In genomic region chrX:123809854-123810375, GRCh38 we compare ENCODE assay signal across 15 cellular contexts. TPM values are rescaled to one million over a fixed set of nuclear protein-coding genes. Genes with fewer than 3 reads are reported as not detected.
A peak's percentile ranks its signal among the peaks of the same experiment; 100 is the strongest.
DNase-seq lines count a peak whose midpoint lies in the region; ATAC-seq, FAIRE-seq and TF ChIP-seq lines count a peak whose summit lies in the region.
"Had no signal": no experiment of that assay in that cellular context is flagged by ENCODE, and none has a peak within 500 bp of the region (broad histone marks: within the 10 kb centered on the region; RNA-seq: fewer than 3 reads in every experiment).

No MANE protein-coding gene starts in this region.

- H3K27me3 Mint-ChIP-seq in glutamatergic neuron (ENCODE audit: unreplicated experiment) (no peaks in the 10 kb centered on the region), mesothelial cell of epicardium (ENCODE audit: low read depth) (no peaks in the 10 kb centered on the region)
- H3K27me3 Mint-ChIP-seq: CD4-positive, CD25-positive, alpha-beta regulatory T cell had no signal

- H3K36me3 Mint-ChIP-seq in glutamatergic neuron (ENCODE audit: unreplicated experiment) (no peaks in the 10 kb centered on the region), mesothelial cell of epicardium (peaks cover 2% of the 10 kb centered on the region)
- H3K36me3 Mint-ChIP-seq: CD4-positive, CD25-positive, alpha-beta regulatory T cell had no signal

- H3K4me1 Mint-ChIP-seq in glutamatergic neuron (ENCODE audit: low read depth, unreplicated experiment), result no peaks in the 10 kb centered on the region
- peaks cover 10% of the 10 kb centered on the region for H3K4me1 Mint-ChIP-seq in mesothelial cell of epicardium
- H3K4me1 Mint-ChIP-seq: CD4-positive, CD25-positive, alpha-beta regulatory T cell had no signal

- H3K27ac ChIP-seq in PC-9 (no peak overlapping the region), small intestine (ENCODE audit: low read depth in 1 of 2, low read length in 1 of 2) (peak overlapping the region; percentile 58 to 89)
- H3K27ac ChIP-seq: BLaER1 treated with 17β-estradiol and CSF1 and Interleukin-3, amounts not matched to agents 10 nM and 100 nM had no signal

- 33 to 64% (median 61%) methylated on average over 4 to 5 of the region's 5 CpGs for WGBS in small intestine, 3 donors

- H3K27ac Mint-ChIP-seq in glutamatergic neuron (ENCODE audit: unreplicated experiment) (no peak overlapping the region), mesothelial cell of epicardium (no peak overlapping the region)
- H3K27ac Mint-ChIP-seq: CD4-positive, CD25-positive, alpha-beta regulatory T cell; GM23338 had no signal

- no peaks in the 10 kb centered on the region for H4K20me1 ChIP-seq in PC-9 (ENCODE audit: insufficient read depth)
- H4K20me1 ChIP-seq: BLaER1 treated with 17β-estradiol and CSF1 and Interleukin-3, amounts not matched to agents 10 nM and 100 nM had no signal

- DNase-seq in HEK293T (ENCODE audit: extremely low spot score), result no peak
- DNase-seq in PC-9, result no peak
- DNase-seq in small intestine, result peak; percentile 90
- DNase-seq in glutamatergic neuron, result no peak
- DNase-seq in mesothelial cell of epicardium (ENCODE audit: low spot score in 2 of 2, unreplicated experiment in 2 of 2), result no peak
- no peak for DNase-seq in OCI-M2 (lab: John Stamatoyannopoulos, UW; ENCODE audit: unreplicated experiment)
- DNase-seq: 8988T; ACHN; CD4-positive, CD25-positive, alpha-beta regulatory T cell; DMS53; GF-D8; H7 had no signal

- H3K9me3 Mint-ChIP-seq in glutamatergic neuron (ENCODE audit: unreplicated experiment), result peaks cover 3% of the 10 kb centered on the region
- peaks cover 12% of the 10 kb centered on the region for H3K9me3 Mint-ChIP-seq in mesothelial cell of epicardium
- H3K9me3 Mint-ChIP-seq: CD4-positive, CD25-positive, alpha-beta regulatory T cell; GM23338 had no signal

- peak; percentile 59 for ATAC-seq in esophagus mucosa
- ATAC-seq: GM23338 had no signal

- no peaks in the 10 kb centered on the region for H3K9me2 ChIP-seq in PC-9 (ENCODE audit: insufficient read depth)

- POLR2A ChIA-PET in HEK293T (lab: Yijun Ruan, JAX) (no interaction called here), PC-9 (lab: Charles Lee; ENCODE audit: unreplicated experiment) (no interaction called here)

- BruUV-seq in PC-9 (replicated peaks; lab: Mats Ljungman, UMichigan), result no TSS peak

- no peaks in the 10 kb centered on the region for H3K9me3 ChIP-seq in PC-9 (ENCODE audit: insufficient read depth, low read depth)
- H3K9me3 ChIP-seq in small intestine (ENCODE audit: control insufficient read depth, low read depth), result no peaks in the 10 kb centered on the region
- H3K9me3 ChIP-seq: BLaER1 treated with 17β-estradiol and CSF1 and Interleukin-3, amounts not matched to agents 10 nM and 100 nM had no signal

- no peaks in the 10 kb centered on the region for H3K79me2 ChIP-seq in PC-9 (ENCODE audit: low read depth)

- no peak for FAIRE-seq in small intestine (lab: Jason Lieb, UNC)

- H3K4me2 ChIP-seq in PC-9, result peak overlapping the region; percentile 9; the same call in 1 of the 2 replicates
- H3K4me2 ChIP-seq: BLaER1 treated with 17β-estradiol and CSF1 and Interleukin-3, amounts not matched to agents 10 nM and 100 nM; GM23338 had no signal

- H3K4me1 ChIP-seq in PC-9 (replicated peaks; ENCODE audit: insufficient read depth) (peaks cover 41% of the 10 kb centered on the region), small intestine (ENCODE audit: control insufficient read depth in 2 of 2, insufficient read depth in 1 of 2, low read depth in 1 of 2, low read length in 1 of 2) (no peaks in the 10 kb centered on the region)
- H3K4me1 ChIP-seq: BLaER1 treated with 17β-estradiol and CSF1 and Interleukin-3, amounts not matched to agents 10 nM and 100 nM had no signal

- no peaks in the 10 kb centered on the region for H3K36me3 ChIP-seq in PC-9 (ENCODE audit: low read depth)
- no peaks in the 10 kb centered on the region for H3K36me3 ChIP-seq in small intestine (ENCODE audit: control insufficient read depth in 2 of 2, insufficient read depth in 2 of 2, low read length in 2 of 2)
- H3K36me3 ChIP-seq: BLaER1 treated with 17β-estradiol and CSF1 and Interleukin-3, amounts not matched to agents 10 nM and 100 nM had no signal

- H3K4me3 Mint-ChIP-seq in glutamatergic neuron (ENCODE audit: unreplicated experiment), result no peak overlapping the region
- H3K4me3 Mint-ChIP-seq in mesothelial cell of epicardium, result no peak overlapping the region
- H3K4me3 Mint-ChIP-seq: GM23338 had no signal

- intact Hi-C loops in PC-9 (cut with micrococcal nuclease; ENCODE audit: unreplicated experiment), result no loop called here

- H3K4me3 ChIP-seq in PC-9 (no peak overlapping the region), small intestine (ENCODE audit: low read depth in 1 of 2, low read length in 2 of 2) (no peak overlapping the region)
- H3K4me3 ChIP-seq: BLaER1 treated with 17β-estradiol and CSF1 and Interleukin-3, amounts not matched to agents 10 nM and 100 nM; GM23338 had no signal

- H3K27me3 ChIP-seq in PC-9 (ENCODE audit: insufficient read depth, low read depth), result no peaks in the 10 kb centered on the region
- H3K27me3 ChIP-seq in small intestine (ENCODE audit: control insufficient read depth in 2 of 2, insufficient read depth in 2 of 2, low read length in 2 of 2), result no peaks in the 10 kb centered on the region
- H3K27me3 ChIP-seq: BLaER1 treated with 17β-estradiol and CSF1 and Interleukin-3, amounts not matched to agents 10 nM and 100 nM had no signal

- H3F3A ChIP-seq in PC-9 (ENCODE audit: insufficient read depth, low read depth), result peaks cover 14% of the 10 kb centered on the region

- no peak overlapping the region for H2AFZ ChIP-seq in PC-9
- H2AFZ ChIP-seq: GM23338 had no signal

- TF ChIP-seq CTCF in PC-9 (conservative IDR thresholded peaks at IDR 0.05) (no peak), glutamatergic neuron (IDR thresholded peaks at IDR 0.05; ENCODE audit: partially characterized antibody, unreplicated experiment) (no peak), mesothelial cell of epicardium (IDR thresholded peaks at IDR 0.05; ENCODE audit: unreplicated experiment) (no peak)

- CTCF ChIA-PET in HEK293T (lab: Yijun Ruan, JAX), result interaction anchor here (0.7 kb wide), 1 partner anchor 32 kb away, joined by 10 read pairs; no protein-coding TSS in a partner anchor
- CTCF ChIA-PET in PC-9 (lab: Charles Lee), result no interaction called here

TF ChIP-seq in HEK293T, 16 proteins besides CTCF, POLR2A, EP300 and RAD21:
- TF ChIP-seq ZNF384 (IDR thresholded peaks at IDR 0.05), result 0 out of 2 replicates have a peak, but pooled peaks have one; percentile 13
- TF ChIP-seq SUZ12 (IDR thresholded peaks at IDR 0.05), result no peak
TF ChIP-seq in HEK293T: peak in this region for 1.

RNA-seq across cellular contexts. Expression of gene XIAP, which starts 49.9 kb away (rescaled TPM):
- total RNA-seq in PC-9 (2021) (47.7 and 59.5 TPM in 2 replicates), esophagus mucosa (45.2 TPM), glutamatergic neuron (ENCODE audit: unreplicated experiment) (37.1 TPM), mesothelial cell of epicardium (38.1 to 45.6 TPM (median 42.4 TPM) in 3 replicates)
- polyA plus RNA-seq in small intestine, result 10 to 100 TPM; 11.6 to 16.4 (median 12.2) TPM
